In the genomic region with DNA sequence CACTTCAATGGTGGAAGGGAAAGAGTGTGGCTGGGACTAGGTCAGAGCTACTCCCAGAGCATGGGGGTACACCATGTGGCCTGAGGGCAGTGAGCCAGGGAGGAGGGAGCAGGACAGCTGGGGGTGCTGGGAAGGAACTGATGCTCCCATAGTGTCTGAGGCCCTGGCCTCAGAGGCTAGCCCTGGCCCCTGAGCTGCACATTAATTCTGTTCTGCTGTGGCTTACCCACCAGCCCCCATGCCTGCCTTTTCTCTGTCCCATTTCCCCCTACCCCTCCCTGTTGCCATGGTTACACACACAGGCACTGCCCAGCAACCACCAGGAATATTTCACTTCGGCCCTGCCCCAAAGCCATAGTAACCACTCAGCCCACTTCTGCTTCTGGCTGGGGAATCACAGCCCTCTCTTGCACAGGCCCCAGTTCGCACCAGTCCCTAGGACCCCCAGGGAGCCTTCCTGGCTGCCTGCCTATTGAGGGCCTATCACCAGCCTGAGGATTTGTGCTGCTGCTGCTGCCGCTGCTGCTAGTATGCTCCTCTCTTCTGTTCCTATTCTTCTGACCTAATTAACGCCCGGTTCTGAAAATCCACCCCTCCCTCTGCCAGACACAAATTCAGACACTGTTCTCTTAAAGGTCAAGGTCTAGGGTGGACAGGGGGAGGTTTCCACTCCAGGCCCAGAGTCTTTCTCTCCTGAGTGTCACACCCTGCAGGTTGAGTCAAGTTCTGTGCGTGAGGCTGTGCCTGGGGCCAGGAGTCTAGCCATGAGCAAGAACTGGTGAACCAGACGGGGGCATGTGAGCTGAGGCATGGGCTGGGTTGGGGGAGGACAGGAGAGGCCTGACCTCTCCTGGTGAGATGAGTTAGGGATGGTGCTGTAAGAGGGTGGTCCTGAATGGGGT, we compare ENCODE assay signal across 8 cellular contexts.
DNase-seq lines count a peak whose midpoint lies in the region; TF ChIP-seq lines count a peak whose summit lies in the region.

No MANE protein-coding gene starts in this region.

- H3K9me3 ChIP-seq in testis, result no peaks in the 10 kb centered on the region

- intact Hi-C loops in testis (cut with DNase I; ENCODE audit: low total_unique reads), result no loop called here

- WGBS in testis, 2 donors, result 30 to 51% methylated on average over 7 of the region's 7 CpGs

- H3K4me1 ChIP-seq in testis, result peaks cover 50% of the 10 kb centered on the region

- H3K4me3 ChIP-seq in testis, result no peak overlapping the region

- peak overlapping the region; percentile 92 for H3K27ac ChIP-seq in angular gyrus (ENCODE audit: low read depth, low read length)
- H3K27ac ChIP-seq in testis, result peak overlapping the region in 1 of 2 donors; percentile 79

- no peaks in the 10 kb centered on the region for H3K36me3 ChIP-seq in testis (ENCODE audit: low read depth, missing control alignments)

- no peak for TF ChIP-seq POLR2A in testis (IDR thresholded peaks at IDR 0.05)

- TF ChIP-seq CTCF in testis (IDR thresholded peaks at IDR 0.05), result no peak

- DNase-seq in A172 (ENCODE audit: low spot score) (peak; percentile 60), HT-29 (ENCODE audit: low spot score) (peak; percentile 11), islet precursor cell (peak; percentile 86), testis (peak; percentile 69), NCI-H187 treated with DMSO at 0.1 percent for 48 hours (lab: John Stamatoyannopoulos, UW) (no peak), EL (no peak), OCI-M2 (lab: John Stamatoyannopoulos, UW; ENCODE audit: unreplicated experiment) (no peak)

- no peaks in the 10 kb centered on the region for H3K27me3 ChIP-seq in testis

Comparison
In these comparisons a context has a peak if more than half of its experiments do, and no peak if none do; other contexts are left out.
1. DNase-seq: peak in A172 (single experiment), HT-29 (single experiment), islet precursor cell (single experiment) and testis (single experiment); none in NCI-H187 treated with DMSO at 0.1 percent for 48 hours (single experiment), EL (single experiment) and OCI-M2 (single experiment).